1 cellular context compared by ENCODE assay signal in the genomic region with DNA sequence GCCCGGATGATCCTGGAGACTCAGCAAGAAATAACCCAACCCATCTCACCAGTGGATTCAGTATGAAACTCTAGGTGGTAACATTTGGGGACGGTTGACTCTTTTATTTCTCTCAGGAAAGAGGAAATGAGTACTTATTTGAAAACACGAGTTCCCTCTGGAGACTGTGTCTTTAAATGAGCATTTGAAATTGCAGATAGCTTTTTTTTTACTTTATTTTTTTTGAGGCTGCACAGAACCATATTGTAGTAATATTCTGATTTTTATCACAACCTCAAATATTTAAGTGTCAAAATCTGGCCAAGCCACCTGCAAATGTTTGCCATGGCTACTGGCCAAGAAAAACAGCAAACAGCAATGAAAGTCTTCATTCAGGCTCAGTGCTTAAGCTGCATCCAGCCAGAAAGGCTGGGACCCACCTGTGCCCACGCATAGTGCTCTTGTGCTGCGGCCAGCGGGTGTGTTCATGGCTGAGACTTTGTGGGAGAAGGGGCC.
TF ChIP-seq lines count a peak whose summit lies in the region.

No MANE protein-coding gene starts in this region.

TF ChIP-seq in IMR-90, 13 proteins besides CTCF, POLR2A, EP300 and RAD21 (continued from another document):
- TF ChIP-seq, protein P1, sequence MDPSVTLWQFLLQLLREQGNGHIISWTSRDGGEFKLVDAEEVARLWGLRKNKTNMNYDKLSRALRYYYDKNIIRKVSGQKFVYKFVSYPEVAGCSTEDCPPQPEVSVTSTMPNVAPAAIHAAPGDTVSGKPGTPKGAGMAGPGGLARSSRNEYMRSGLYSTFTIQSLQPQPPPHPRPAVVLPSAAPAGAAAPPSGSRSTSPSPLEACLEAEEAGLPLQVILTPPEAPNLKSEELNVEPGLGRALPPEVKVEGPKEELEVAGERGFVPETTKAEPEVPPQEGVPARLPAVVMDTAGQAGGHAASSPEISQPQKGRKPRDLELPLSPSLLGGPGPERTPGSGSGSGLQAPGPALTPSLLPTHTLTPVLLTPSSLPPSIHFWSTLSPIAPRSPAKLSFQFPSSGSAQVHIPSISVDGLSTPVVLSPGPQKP (IDR thresholded peaks at IDR 0.05; ENCODE audit: borderline replicate concordance, low read depth, low read length): no peak
- no peak for TF ChIP-seq RCOR1 (IDR thresholded peaks at IDR 0.05; ENCODE audit: insufficient replicate concordance, low read length)
